ENCODE assay signal across 15 cellular contexts in the genomic region with DNA sequence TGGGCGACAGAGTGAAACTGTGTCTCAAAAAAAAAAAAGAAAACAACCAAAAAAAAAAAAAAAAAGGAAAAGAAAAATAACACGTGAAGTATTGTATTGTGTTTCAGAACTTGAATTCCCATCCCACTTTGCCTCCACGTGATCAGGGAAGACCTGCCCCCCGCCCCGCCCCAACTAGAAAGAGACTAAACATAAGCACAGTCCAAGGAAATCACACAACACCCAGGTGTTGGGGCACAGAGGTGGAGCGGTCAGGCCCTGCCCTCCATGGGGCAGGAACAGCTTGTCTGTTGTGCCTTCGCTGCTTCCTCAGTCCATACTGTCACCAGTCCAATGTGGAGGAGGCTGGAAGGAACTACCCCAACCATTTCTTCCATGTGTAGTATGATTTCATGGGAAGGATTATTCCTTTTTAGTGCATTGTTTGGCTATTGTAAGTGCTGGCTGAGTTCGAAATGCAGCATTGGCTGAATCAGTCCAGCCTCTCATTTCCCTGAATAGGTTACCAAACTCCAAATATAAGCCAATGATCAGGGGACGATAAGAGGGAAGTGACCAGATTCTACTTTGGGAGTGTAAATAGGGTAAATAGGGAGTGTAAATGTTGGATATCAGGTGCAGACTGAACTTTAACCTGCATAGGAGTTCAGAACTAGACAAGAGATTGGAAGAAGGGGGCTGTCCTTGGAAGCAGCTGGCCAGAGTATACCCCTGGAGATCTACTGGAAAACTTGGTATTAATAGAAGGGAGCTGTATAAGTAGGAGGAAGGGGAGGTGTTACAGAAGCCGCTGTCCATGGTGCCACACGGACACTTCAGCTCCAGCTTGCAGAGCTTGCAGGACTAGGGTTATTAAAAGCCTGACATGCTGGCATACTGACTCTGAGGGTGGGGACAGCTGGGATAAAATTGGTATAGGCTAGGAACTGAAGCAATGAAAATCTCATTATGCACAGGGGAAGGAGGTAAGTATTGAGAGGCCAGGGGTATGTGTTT. TPM values are rescaled to one million over a fixed set of nuclear protein-coding genes. Genes with fewer than 3 reads are reported as not detected.
DNase-seq lines count a peak whose midpoint lies in the region; ATAC-seq and TF ChIP-seq lines count a peak whose summit lies in the region.
"Had no signal": no experiment of that assay in that cellular context is flagged by ENCODE, and none has a peak within 500 bp of the region (broad histone marks: within the 10 kb centered on the region; RNA-seq: fewer than 3 reads in every experiment).

No MANE protein-coding gene starts in this region.

- TF ChIP-seq POLR2A in NB4 (IDR thresholded peaks at IDR 0.05; ENCODE audit: extremely low read depth, insufficient read length) = no peak

- H3K4me3 Mint-ChIP-seq in endothelial cell (ENCODE audit: unreplicated experiment) = no peak overlapping the region
- H3K4me3 Mint-ChIP-seq: T-cell had no signal

- ATAC-seq in esophagus mucosa (no peak), HG03460 (IDR thresholded peaks at IDR 0.05; ENCODE audit: unreplicated experiment) (no peak)
- ATAC-seq: sciatic nerve, T-cell had no signal

- no peaks in the 10 kb centered on the region for H3K4me1 Mint-ChIP-seq in endothelial cell (ENCODE audit: unreplicated experiment)

- H3K4me3 ChIP-seq in GM12865 (ENCODE audit: low read depth, low read length) = no peak overlapping the region
- H3K4me3 ChIP-seq in NB4 (ENCODE audit: low read depth, low read length) = no peak overlapping the region
- H3K4me3 ChIP-seq: ascending aorta had no signal

- DNase-seq in GM12865 (ENCODE audit: low read depth) = peak; percentile 7
- peak; percentile 54 for DNase-seq in NB4 (ENCODE audit: low read depth)
- DNase-seq in endothelial cell (ENCODE audit: low spot score) = peak; percentile 51
- peak; percentile 52 to 56 for DNase-seq in lung microvascular endothelial cell (ENCODE audit: low read depth in 2 of 2)
- DNase-seq in kidney tubule cell (ENCODE audit: low spot score) = no peak
- no peak for DNase-seq in amniotic stem cell (lab: John Stamatoyannopoulos, UW)
- DNase-seq: activated CD8-positive, alpha-beta memory T cell treated with anti-CD3 and anti-CD28 coated beads for 24 hours; midbrain; NCI-H526; T-cell; trophoblast cell had no signal

- no peaks in the 10 kb centered on the region for H3K36me3 Mint-ChIP-seq in endothelial cell (ENCODE audit: low read depth, unreplicated experiment)

- H3K27ac Mint-ChIP-seq in endothelial cell (ENCODE audit: unreplicated experiment) = no peak overlapping the region
- H3K27ac Mint-ChIP-seq: T-cell had no signal

- TF ChIP-seq CTCF in GM12865 (IDR thresholded peaks at IDR 0.05; ENCODE audit: insufficient read depth, low read depth, low read length, missing control alignments) = no peak
- no peak for TF ChIP-seq CTCF in NB4 (IDR thresholded peaks at IDR 0.05; ENCODE audit: low read depth, low read length)
- TF ChIP-seq CTCF in endothelial cell (IDR thresholded peaks at IDR 0.05; ENCODE audit: unreplicated experiment) = no peak

- no peaks in the 10 kb centered on the region for H3K9me3 Mint-ChIP-seq in endothelial cell (ENCODE audit: unreplicated experiment)
- H3K9me3 Mint-ChIP-seq: T-cell had no signal

- H3K27me3 Mint-ChIP-seq in endothelial cell (ENCODE audit: unreplicated experiment) = no peaks in the 10 kb centered on the region
- H3K27me3 Mint-ChIP-seq: T-cell had no signal

RNA-seq across cellular contexts. Expression of a gene that starts 50.7 kb away (rescaled TPM):
- total RNA-seq in endothelial cell (ENCODE audit: unreplicated experiment) (10.4 TPM), lung microvascular endothelial cell (10.7 and 17.1 TPM in 2 replicates), esophagus mucosa (12.8 TPM)

Comparison
In these comparisons a context has a peak if more than half of its experiments do, and no peak if none do; other contexts are left out.
1. DNase-seq: peak in GM12865 (single experiment), NB4 (single experiment), endothelial cell (single experiment) and lung microvascular endothelial cell (2 of 2); none in kidney tubule cell (single experiment) and amniotic stem cell (single experiment).